ENCODE assay signal across 10 cellular contexts in the genomic region with DNA sequence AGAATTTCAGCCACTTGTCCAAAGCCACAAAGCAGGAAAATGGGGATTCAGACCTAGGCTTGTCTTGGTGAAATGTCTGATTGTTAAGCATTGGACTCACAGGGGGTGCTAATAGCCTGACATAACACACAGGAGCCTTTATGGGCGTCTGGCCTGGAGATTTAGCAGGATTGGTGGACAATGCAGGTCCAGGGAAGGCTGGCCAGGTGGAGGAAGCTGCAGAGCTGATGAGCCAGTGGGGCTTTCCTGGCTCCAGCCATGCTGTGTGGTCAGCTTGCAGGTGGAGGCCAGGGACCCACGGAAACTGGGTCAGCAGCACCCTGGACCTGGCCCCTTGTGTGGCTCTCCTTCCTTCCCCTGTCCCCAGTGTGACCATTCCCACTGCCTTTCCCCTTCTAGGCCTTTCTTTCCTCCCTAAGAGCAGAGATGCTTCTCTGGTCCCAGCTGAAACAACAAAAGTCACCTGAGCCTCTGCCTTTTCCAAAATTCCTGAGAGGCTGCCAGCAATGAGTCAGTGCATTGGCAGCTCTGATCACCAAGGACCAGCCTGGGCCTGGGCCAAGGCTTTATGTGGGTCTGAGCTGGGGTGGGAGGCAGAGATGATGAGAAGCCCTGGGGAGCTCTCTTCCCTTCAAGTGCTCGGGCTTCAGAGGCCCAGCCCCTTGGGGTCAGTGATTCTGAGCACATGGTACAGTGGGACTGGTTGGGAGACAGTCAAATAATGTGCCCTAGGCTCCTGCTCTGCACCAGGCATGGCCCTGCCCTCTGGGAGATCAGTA.
DNase-seq lines count a peak whose midpoint lies in the region; ATAC-seq and TF ChIP-seq lines count a peak whose summit lies in the region.
"Had no signal": no experiment of that assay in that cellular context is flagged by ENCODE, and none has a peak within 500 bp of the region (broad histone marks: within the 10 kb centered on the region; RNA-seq: fewer than 3 reads in every experiment).

No MANE protein-coding gene starts in this region.

- H3K4me3 ChIP-seq in epithelial cell of esophagus (ENCODE audit: low read length) (no peak overlapping the region), osteoblast (ENCODE audit: insufficient read depth, low read length) (no peak overlapping the region), H7 (ENCODE audit: insufficient read depth, low read depth, low read length) (no peak overlapping the region)
- H3K4me3 ChIP-seq: K562 had no signal

- no peak overlapping the region for H2AFZ ChIP-seq in osteoblast (ENCODE audit: low read length)

- DNase-seq in COLO668 (lab: John Stamatoyannopoulos, UW; ENCODE audit: unreplicated experiment) (peak; percentile 27), NCI-H69 (lab: John Stamatoyannopoulos, UW) (peak; percentile 68), epithelial cell of esophagus (ENCODE audit: low read depth) (peak; percentile 81), osteoblast (ENCODE audit: insufficient read length, low spot score, missing footprints) (peak; percentile 93), NCI-H2227 treated with DMSO at 0.1 percent for 48 hours (lab: John Stamatoyannopoulos, UW) (no peak), H7 (no peak)

- H3K79me2 ChIP-seq in osteoblast (ENCODE audit: insufficient read depth, low read length): no peaks in the 10 kb centered on the region

- H3K27ac ChIP-seq in osteoblast (ENCODE audit: low read depth, low read length): peak overlapping the region; percentile 63
- H3K27ac ChIP-seq: neutrophil had no signal

- H4K20me1 ChIP-seq in osteoblast (ENCODE audit: insufficient read depth, low read length): no peaks in the 10 kb centered on the region

- H3K27me3 ChIP-seq in osteoblast (ENCODE audit: insufficient read depth, low read length) (no peaks in the 10 kb centered on the region), H7 (ENCODE audit: control insufficient read depth, insufficient read depth, low read length) (no peaks in the 10 kb centered on the region)
- H3K27me3 ChIP-seq: neutrophil had no signal

- H3K36me3 ChIP-seq in osteoblast (ENCODE audit: insufficient read depth, low read length) (no peaks in the 10 kb centered on the region), H7 (replicated peaks; ENCODE audit: control insufficient read depth, insufficient read depth, low read length) (no peaks in the 10 kb centered on the region)
- H3K36me3 ChIP-seq: neutrophil had no signal

- no peak for TF ChIP-seq CTCF in epithelial cell of esophagus (IDR thresholded peaks at IDR 0.05; ENCODE audit: insufficient read depth, low read depth, low read length, missing control alignments)
- TF ChIP-seq CTCF in osteoblast (IDR thresholded peaks at IDR 0.05; ENCODE audit: extremely low read depth, low read depth, low read length): no peak

- peaks cover 25% of the 10 kb centered on the region for H3K4me1 ChIP-seq in osteoblast (ENCODE audit: insufficient read depth, low read length)

- H3K9me3 ChIP-seq in osteoblast (ENCODE audit: low read depth, low read length): no peaks in the 10 kb centered on the region
- H3K9me3 ChIP-seq: neutrophil had no signal

- H3K4me2 ChIP-seq in osteoblast (ENCODE audit: insufficient read depth, low read length): peak overlapping the region; percentile 39

- ATAC-seq in GM21367 (IDR thresholded peaks at IDR 0.05; ENCODE audit: unreplicated experiment) (no peak), GM19328 (IDR thresholded peaks at IDR 0.05; ENCODE audit: unreplicated experiment) (no peak)
- ATAC-seq: K562 had no signal

Comparison
In these comparisons a context has a peak if more than half of its experiments do, and no peak if none do; other contexts are left out.
1. DNase-seq: peak in COLO668 (single experiment), NCI-H69 (single experiment), epithelial cell of esophagus (single experiment) and osteoblast (single experiment); none in NCI-H2227 treated with DMSO at 0.1 percent for 48 hours (single experiment) and H7 (single experiment).